Comparison of ENCODE assay signal across 22 cellular contexts in the genomic region with DNA sequence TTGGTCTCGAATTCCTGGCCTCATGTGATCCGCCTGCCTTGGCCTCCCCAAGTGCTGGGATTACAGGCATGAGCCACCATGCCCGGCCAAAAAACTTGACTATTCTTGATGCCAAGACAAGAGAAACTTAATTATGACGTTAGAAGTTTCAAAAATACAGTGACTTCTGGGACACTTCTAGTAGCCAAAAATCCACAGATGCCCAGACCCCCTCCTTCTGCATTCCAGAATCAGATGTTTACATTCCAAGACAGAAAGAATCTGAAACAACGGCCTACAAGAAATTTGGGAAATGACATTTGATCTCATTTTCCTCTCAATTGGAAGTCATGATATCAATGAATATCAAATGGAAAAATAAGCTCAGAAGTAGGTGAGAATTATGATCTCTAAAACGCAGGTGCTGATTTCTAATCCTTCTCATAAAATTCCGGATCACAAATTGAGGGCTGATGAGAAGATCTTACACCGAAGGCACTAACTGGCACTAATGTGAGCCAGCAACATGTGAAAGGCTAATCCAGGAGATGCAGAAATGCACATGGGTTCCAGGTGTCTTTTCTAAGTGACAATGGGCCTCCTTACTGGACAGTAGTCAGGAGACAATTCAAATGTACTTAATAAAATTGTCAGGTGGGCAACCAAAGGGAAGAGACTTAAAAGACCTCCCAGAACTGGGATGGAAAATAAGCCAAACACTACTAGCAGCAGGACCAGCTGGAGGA. TPM values are rescaled to one million over a fixed set of nuclear protein-coding genes. Genes with fewer than 3 reads are reported as not detected.
DNase-seq lines count a peak whose midpoint lies in the region; ATAC-seq and TF ChIP-seq lines count a peak whose summit lies in the region.
"Had no signal": no experiment of that assay in that cellular context is flagged by ENCODE, and none has a peak within 500 bp of the region (broad histone marks: within the 10 kb centered on the region; RNA-seq: fewer than 3 reads in every experiment).

No MANE protein-coding gene starts in this region.

- H3K27me3 Mint-ChIP-seq in activated T-cell treated with anti-CD3 and anti-CD28 coated beads, Interleukin-2, amount 50 U/mL, for 24 hours = no peaks in the 10 kb centered on the region
- H3K27me3 Mint-ChIP-seq in activated T-cell treated with anti-CD3 and anti-CD28 coated beads, Interleukin-2, amount 50 U/mL, for 4 hours (ENCODE audit: low read depth) = no peaks in the 10 kb centered on the region
- no peaks in the 10 kb centered on the region for H3K27me3 Mint-ChIP-seq in activated T-helper 17 cell treated with anti-CD3 and anti-CD28 coated beads, Interleukin-2, amount 50 U/mL, for 72 hours
- H3K27me3 Mint-ChIP-seq in immature natural killer cell (ENCODE audit: low read depth in 3 of 3) (peaks cover 9 to 15% (median 10%) of the 10 kb centered on the region in 3 donors), Calu3 (ENCODE audit: unreplicated experiment) (peaks cover 7% of the 10 kb centered on the region)

- peaks cover 5 to 13% (median 10%) of the 10 kb centered on the region in 5 donors for H3K4me1 ChIP-seq in subcutaneous abdominal adipose tissue (ENCODE audit: control insufficient read depth in 5 of 5, insufficient read depth in 5 of 5, low read length in 5 of 5)
- H3K4me1 ChIP-seq: parathyroid adenoma had no signal

- H3K9me3 Mint-ChIP-seq in activated T-cell treated with anti-CD3 and anti-CD28 coated beads, Interleukin-2, amount 50 U/mL, for 24 hours = no peaks in the 10 kb centered on the region
- no peaks in the 10 kb centered on the region for H3K9me3 Mint-ChIP-seq in activated T-cell treated with anti-CD3 and anti-CD28 coated beads, Interleukin-2, amount 50 U/mL, for 4 hours
- H3K9me3 Mint-ChIP-seq in activated T-helper 17 cell treated with anti-CD3 and anti-CD28 coated beads, Interleukin-2, amount 50 U/mL, for 72 hours = no peaks in the 10 kb centered on the region
- peaks cover 0 to 2% (median 0%) of the 10 kb centered on the region in 6 donors for H3K9me3 Mint-ChIP-seq in immature natural killer cell
- H3K9me3 Mint-ChIP-seq in Calu3 (ENCODE audit: low read depth, unreplicated experiment) = no peaks in the 10 kb centered on the region

- no peak for DNase-seq in activated T-cell treated with anti-CD3 and anti-CD28 coated beads, Interleukin-2, amount 50 U/mL, for 24 hours
- DNase-seq in activated T-cell treated with anti-CD3 and anti-CD28 coated beads, Interleukin-2, amount 50 U/mL, for 4 hours = no peak
- DNase-seq in immature natural killer cell (no peak), Calu3 (no peak), HuH-7 (ENCODE audit: low spot score) (no peak), NCI-H1092 treated with DMSO at 0.1 percent for 48 hours (lab: John Stamatoyannopoulos, UW) (no peak)
- DNase-seq: activated CD4-positive, alpha-beta T cell treated with anti-CD3 and anti-CD28 coated beads for 4 hours; activated effector memory CD4-positive, alpha-beta T cell treated with Interleukin-2 at 50 U/mL for 16 hours; amniotic stem cell; central memory CD4-positive, alpha-beta T cell; head of caudate nucleus; NCI-H2107; NCI-H524; stomach; SW 1271; upper lobe of right lung had no signal

- peaks cover 51% of the 10 kb centered on the region for H3K36me3 Mint-ChIP-seq in activated T-cell treated with anti-CD3 and anti-CD28 coated beads, Interleukin-2, amount 50 U/mL, for 24 hours (ENCODE audit: low read depth)
- H3K36me3 Mint-ChIP-seq in activated T-cell treated with anti-CD3 and anti-CD28 coated beads, Interleukin-2, amount 50 U/mL, for 4 hours (ENCODE audit: insufficient read depth) = peaks cover 12% of the 10 kb centered on the region
- H3K36me3 Mint-ChIP-seq in activated T-helper 17 cell treated with anti-CD3 and anti-CD28 coated beads, Interleukin-2, amount 50 U/mL, for 72 hours (ENCODE audit: low read depth) = peaks cover 82% of the 10 kb centered on the region
- peaks cover 4 to 40% (median 19%) of the 10 kb centered on the region in 3 donors for H3K36me3 Mint-ChIP-seq in immature natural killer cell
- peaks cover 13% of the 10 kb centered on the region for H3K36me3 Mint-ChIP-seq in Calu3 (ENCODE audit: insufficient read depth, unreplicated experiment)

- no TSS peak for BruUV-seq in Calu3 (replicated peaks; lab: Mats Ljungman, UMichigan)

- no peak overlapping the region for H3K4me3 Mint-ChIP-seq in activated T-cell treated with anti-CD3 and anti-CD28 coated beads, Interleukin-2, amount 50 U/mL, for 24 hours
- H3K4me3 Mint-ChIP-seq in activated T-cell treated with anti-CD3 and anti-CD28 coated beads, Interleukin-2, amount 50 U/mL, for 4 hours = no peak overlapping the region
- H3K4me3 Mint-ChIP-seq in activated T-helper 17 cell treated with anti-CD3 and anti-CD28 coated beads, Interleukin-2, amount 50 U/mL, for 72 hours = peak overlapping the region; percentile 90
- H3K4me3 Mint-ChIP-seq in immature natural killer cell (no peak overlapping the region), Calu3 (ENCODE audit: low read depth, unreplicated experiment) (no peak overlapping the region)

- H3K27ac ChIP-seq in subcutaneous abdominal adipose tissue (ENCODE audit: low read depth, low read length) = peak overlapping the region; percentile 43
- H3K27ac ChIP-seq: 22Rv1, BLaER1, parathyroid adenoma, stomach, upper lobe of right lung had no signal

- intact Hi-C loops in Calu3 (cut with micrococcal nuclease; ENCODE audit: unreplicated experiment) = no loop called here

- ATAC-seq in activated T-cell treated with anti-CD3 and anti-CD28 coated beads, Interleukin-2, amount 50 U/mL, for 4 hours = no peak
- no peak for ATAC-seq in activated T-helper 17 cell treated with anti-CD3 and anti-CD28 coated beads, Interleukin-2, amount 50 U/mL, for 72 hours (replicated peaks)
- ATAC-seq: esophagus mucosa, upper lobe of right lung had no signal

- peaks cover 45% of the 10 kb centered on the region for H3K4me1 Mint-ChIP-seq in activated T-cell treated with anti-CD3 and anti-CD28 coated beads, Interleukin-2, amount 50 U/mL, for 24 hours (ENCODE audit: low read depth)
- H3K4me1 Mint-ChIP-seq in activated T-cell treated with anti-CD3 and anti-CD28 coated beads, Interleukin-2, amount 50 U/mL, for 4 hours (ENCODE audit: low read depth) = peaks cover 47% of the 10 kb centered on the region
- H3K4me1 Mint-ChIP-seq in activated T-helper 17 cell treated with anti-CD3 and anti-CD28 coated beads, Interleukin-2, amount 50 U/mL, for 72 hours = peaks cover 26% of the 10 kb centered on the region
- H3K4me1 Mint-ChIP-seq in immature natural killer cell = peaks cover 54 to 91% of the 10 kb centered on the region in 2 donors
- H3K4me1 Mint-ChIP-seq in Calu3 (ENCODE audit: low read depth, unreplicated experiment) = peaks cover 6% of the 10 kb centered on the region

- H3K36me3 ChIP-seq in subcutaneous abdominal adipose tissue (ENCODE audit: control insufficient read depth in 5 of 5, insufficient read depth in 5 of 5, low read length in 5 of 5) = peaks cover 0 to 20% (median 0%) of the 10 kb centered on the region in 5 donors
- H3K36me3 ChIP-seq: upper lobe of right lung had no signal

- peak overlapping the region; percentile 49 for H3K27ac Mint-ChIP-seq in activated T-cell treated with anti-CD3 and anti-CD28 coated beads, Interleukin-2, amount 50 U/mL, for 24 hours
- no peak overlapping the region for H3K27ac Mint-ChIP-seq in activated T-helper 17 cell treated with anti-CD3 and anti-CD28 coated beads, Interleukin-2, amount 50 U/mL, for 72 hours
- peak overlapping the region; percentile 30 to 100 (median 100) for H3K27ac Mint-ChIP-seq in immature natural killer cell
- no peak overlapping the region for H3K27ac Mint-ChIP-seq in Calu3 (ENCODE audit: unreplicated experiment)

- no peaks in the 10 kb centered on the region for H3K27me3 ChIP-seq in subcutaneous abdominal adipose tissue (ENCODE audit: control insufficient read depth in 5 of 5, insufficient read depth in 4 of 5, low read length in 5 of 5)
- H3K27me3 ChIP-seq: stomach, upper lobe of right lung had no signal

- CTCF ChIA-PET in Calu3 (lab: Charles Lee) = no interaction called here

- H3K9ac ChIP-seq in subcutaneous abdominal adipose tissue (ENCODE audit: low read length in 5 of 5) = peak overlapping the region in 2 of 5 donors; percentile 20 to 26
- H3K9ac ChIP-seq: BLaER1, parathyroid adenoma had no signal

- no peak overlapping the region for H3K4me3 ChIP-seq in subcutaneous abdominal adipose tissue (ENCODE audit: low read depth in 1 of 5, low read length in 5 of 5)
- H3K4me3 ChIP-seq: BLaER1, stomach, upper lobe of right lung had no signal

- no peak for TF ChIP-seq CTCF in Calu3 (IDR thresholded peaks at IDR 0.05; ENCODE audit: unreplicated experiment)

- H3K9me3 ChIP-seq in subcutaneous abdominal adipose tissue (ENCODE audit: control insufficient read depth in 5 of 5, low read length in 5 of 5) = no peaks in the 10 kb centered on the region
- H3K9me3 ChIP-seq: stomach, upper lobe of right lung had no signal

RNA-seq across cellular contexts. Expression of a gene that starts 5.5 kb away (rescaled TPM):
- 10 to 100 TPM; 14.6 to 23.0 (median 19.0) TPM for total RNA-seq in activated T-cell treated with anti-CD3 and anti-CD28 coated beads, Interleukin-2, amount 50 U/mL, for 4 hours
- 10 to 100 TPM; 31.9 to 40.4 TPM for total RNA-seq in activated T-helper 17 cell treated with anti-CD3 and anti-CD28 coated beads, Interleukin-2, amount 50 U/mL, for 72 hours
- 100 to 1,000 TPM; 156 to 206 (median 197) TPM for polyA plus RNA-seq in immature natural killer cell
- 27.1 and 29.5 TPM in 2 replicates for total RNA-seq in Calu3 (2022)

RNA-seq across cellular contexts. Expression of a gene that starts 19.8 kb away (rescaled TPM):
- 100 to 1,000 TPM in 1 of 3 donors, 10 to 100 TPM in 2; 84.5 to 107 (median 93.4) TPM for total RNA-seq in activated T-cell treated with anti-CD3 and anti-CD28 coated beads, Interleukin-2, amount 50 U/mL, for 4 hours
- total RNA-seq in activated T-helper 17 cell treated with anti-CD3 and anti-CD28 coated beads, Interleukin-2, amount 50 U/mL, for 72 hours = 100 to 1,000 TPM; 102 to 110 TPM
- 10 to 100 TPM in 2 of 3 donors, 1 to 10 TPM in 1; 7.8 to 20.3 (median 18.9) TPM for polyA plus RNA-seq in immature natural killer cell
- total RNA-seq in Calu3 (2022) = 242 and 276 TPM in 2 replicates

RNA-seq across cellular contexts. Expression of a gene that starts 43.2 kb away (rescaled TPM):
- 10 to 100 TPM; 32.2 to 36.6 (median 32.4) TPM for total RNA-seq in activated T-cell treated with anti-CD3 and anti-CD28 coated beads, Interleukin-2, amount 50 U/mL, for 4 hours
- 10 to 100 TPM; 27.7 to 56.8 TPM for total RNA-seq in activated T-helper 17 cell treated with anti-CD3 and anti-CD28 coated beads, Interleukin-2, amount 50 U/mL, for 72 hours
- polyA plus RNA-seq in immature natural killer cell = 10 to 100 TPM in 1 of 3 donors, 1 to 10 TPM in 2; 5.2 to 14.9 (median 6.4) TPM
- 27.8 and 31.9 TPM in 2 replicates for total RNA-seq in Calu3 (2022)

Comparison
In these comparisons a context has a peak if more than half of its experiments do, and no peak if none do; other contexts are left out.
1. H3K27ac Mint-ChIP-seq: peak in activated T-cell treated with anti-CD3 and anti-CD28 coated beads, Interleukin-2, amount 50 U/mL, for 24 hours (single experiment) and immature natural killer cell (6 of 6); none in activated T-helper 17 cell treated with anti-CD3 and anti-CD28 coated beads, Interleukin-2, amount 50 U/mL, for 72 hours (single experiment) and Calu3 (single experiment).